Comparison of ENCODE assay signal across 2 cellular contexts in the genomic region with DNA sequence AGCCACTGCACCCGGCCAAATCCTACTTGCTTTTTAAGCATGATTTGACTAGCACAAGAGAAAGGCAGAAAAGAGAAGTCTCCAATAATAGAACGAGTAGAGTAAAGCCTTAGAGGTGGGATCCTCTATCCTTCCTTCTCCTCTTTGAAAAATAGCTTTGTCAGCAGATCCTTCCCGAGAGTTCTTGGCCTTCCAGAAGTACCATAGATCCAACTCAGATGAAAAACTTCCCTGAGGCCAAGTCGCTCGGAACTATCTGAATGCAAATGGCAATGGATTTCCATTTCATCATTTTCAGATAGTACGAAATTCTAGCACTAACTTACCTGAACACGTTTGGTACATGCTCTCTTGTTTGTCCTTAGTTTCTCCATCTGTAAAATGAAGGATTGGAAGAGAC.
TF ChIP-seq lines count a peak whose summit lies in the region.

No MANE protein-coding gene starts in this region.

TF ChIP-seq in A549, 52 proteins besides CTCF, POLR2A, EP300 and RAD21:
- TF ChIP-seq FOXS1 (CRISPR knock-in tag; IDR thresholded peaks at IDR 0.05), result no peak
- TF ChIP-seq ZSCAN20 (CRISPR knock-in tag; IDR thresholded peaks at IDR 0.05), result no peak
- no peak for TF ChIP-seq CBX2 (IDR thresholded peaks at IDR 0.05; ENCODE audit: borderline replicate concordance, low read depth)
- peak; percentile 89 for TF ChIP-seq MAFK (IDR thresholded peaks at IDR 0.05; ENCODE audit: partially characterized antibody)
- TF ChIP-seq, protein P1, sequence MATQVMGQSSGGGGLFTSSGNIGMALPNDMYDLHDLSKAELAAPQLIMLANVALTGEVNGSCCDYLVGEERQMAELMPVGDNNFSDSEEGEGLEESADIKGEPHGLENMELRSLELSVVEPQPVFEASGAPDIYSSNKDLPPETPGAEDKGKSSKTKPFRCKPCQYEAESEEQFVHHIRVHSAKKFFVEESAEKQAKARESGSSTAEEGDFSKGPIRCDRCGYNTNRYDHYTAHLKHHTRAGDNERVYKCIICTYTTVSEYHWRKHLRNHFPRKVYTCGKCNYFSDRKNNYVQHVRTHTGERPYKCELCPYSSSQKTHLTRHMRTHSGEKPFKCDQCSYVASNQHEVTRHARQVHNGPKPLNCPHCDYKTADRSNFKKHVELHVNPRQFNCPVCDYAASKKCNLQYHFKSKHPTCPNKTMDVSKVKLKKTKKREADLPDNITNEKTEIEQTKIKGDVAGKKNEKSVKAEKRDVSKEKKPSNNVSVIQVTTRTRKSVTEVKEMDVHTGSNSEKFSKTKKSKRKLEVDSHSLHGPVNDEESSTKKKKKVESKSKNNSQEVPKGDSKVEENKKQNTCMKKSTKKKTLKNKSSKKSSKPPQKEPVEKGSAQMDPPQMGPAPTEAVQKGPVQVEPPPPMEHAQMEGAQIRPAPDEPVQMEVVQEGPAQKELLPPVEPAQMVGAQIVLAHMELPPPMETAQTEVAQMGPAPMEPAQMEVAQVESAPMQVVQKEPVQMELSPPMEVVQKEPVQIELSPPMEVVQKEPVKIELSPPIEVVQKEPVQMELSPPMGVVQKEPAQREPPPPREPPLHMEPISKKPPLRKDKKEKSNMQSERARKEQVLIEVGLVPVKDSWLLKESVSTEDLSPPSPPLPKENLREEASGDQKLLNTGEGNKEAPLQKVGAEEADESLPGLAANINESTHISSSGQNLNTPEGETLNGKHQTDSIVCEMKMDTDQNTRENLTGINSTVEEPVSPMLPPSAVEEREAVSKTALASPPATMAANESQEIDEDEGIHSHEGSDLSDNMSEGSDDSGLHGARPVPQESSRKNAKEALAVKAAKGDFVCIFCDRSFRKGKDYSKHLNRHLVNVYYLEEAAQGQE (IDR thresholded peaks at IDR 0.05), result no peak
TF ChIP-seq in A549: peak in this region for 1.

TF ChIP-seq in IMR-90, 13 proteins besides CTCF, POLR2A, EP300 and RAD21:
- TF ChIP-seq CEBPB (IDR thresholded peaks at IDR 0.05; ENCODE audit: low read depth, low read length) (no peak), MAFK (IDR thresholded peaks at IDR 0.05; ENCODE audit: low read depth, low read length) (peak; percentile 91), ELK1 (IDR thresholded peaks at IDR 0.05; ENCODE audit: borderline replicate concordance, low read depth, low read length) (no peak), BHLHE40 (IDR thresholded peaks at IDR 0.05; ENCODE audit: low read depth, low read length) (no peak)
